In the genomic region with DNA sequence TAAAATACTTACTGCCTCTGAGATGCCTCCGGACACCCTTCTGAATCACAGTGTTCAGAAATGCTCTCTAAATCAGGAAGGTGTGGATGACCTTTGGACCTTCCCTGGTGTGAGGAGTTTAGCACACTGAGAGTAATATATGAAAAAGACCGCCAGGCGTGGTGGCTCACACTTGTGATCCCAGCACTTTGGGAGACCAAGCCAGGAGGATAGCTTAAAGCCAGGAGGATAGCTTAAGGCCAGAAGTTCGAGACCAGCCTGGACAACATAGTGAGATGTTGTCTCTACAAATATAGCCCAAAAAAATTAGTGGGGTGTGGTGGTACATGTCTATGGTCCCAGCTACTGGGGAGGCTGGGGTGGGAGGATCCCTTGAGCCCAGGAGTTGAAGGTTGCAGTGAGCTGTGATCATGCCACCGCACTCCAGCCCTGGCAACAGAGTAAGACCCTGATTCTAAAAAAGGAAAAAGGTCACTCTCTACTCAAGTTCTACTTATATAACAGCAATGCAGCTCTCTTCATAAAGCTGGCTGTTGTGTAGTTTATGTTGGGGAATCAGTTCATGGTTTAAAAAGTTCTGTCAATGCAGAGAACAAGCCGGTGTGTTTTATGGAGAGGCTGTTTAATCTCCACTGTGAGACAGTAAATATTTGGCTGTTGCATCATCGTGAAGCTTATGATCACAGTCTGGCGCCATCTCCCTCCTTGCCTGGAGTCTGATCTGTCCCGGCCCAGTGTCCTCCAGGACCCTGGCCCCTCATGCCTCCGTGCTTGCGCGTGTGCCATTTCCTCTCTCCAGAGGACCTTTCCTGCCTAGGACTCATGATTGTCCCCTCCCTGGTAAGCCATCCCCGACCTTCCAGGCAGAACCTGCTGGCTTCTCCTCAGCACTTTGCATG, we compare ENCODE assay signal across 13 cellular contexts.
DNase-seq lines count a peak whose midpoint lies in the region; ATAC-seq and TF ChIP-seq lines count a peak whose summit lies in the region.
"Had no signal": no experiment of that assay in that cellular context is flagged by ENCODE, and none has a peak within 500 bp of the region (broad histone marks: within the 10 kb centered on the region; RNA-seq: fewer than 3 reads in every experiment).

No MANE protein-coding gene starts in this region.

- no peaks in the 10 kb centered on the region for H3K27me3 Mint-ChIP-seq in activated T-helper 17 cell treated with anti-CD3 and anti-CD28 coated beads, Interleukin-2, amount 50 U/mL, for 72 hours
- no peaks in the 10 kb centered on the region for H3K27me3 Mint-ChIP-seq in effector memory CD8-positive, alpha-beta T cell
- H3K27me3 Mint-ChIP-seq: IgD-negative memory B cell had no signal

- H3K27ac Mint-ChIP-seq in activated T-helper 17 cell treated with anti-CD3 and anti-CD28 coated beads, Interleukin-2, amount 50 U/mL, for 72 hours: no peak overlapping the region
- H3K27ac Mint-ChIP-seq in effector memory CD8-positive, alpha-beta T cell: peak overlapping the region in 1 of 2 donors; percentile 6
- H3K27ac Mint-ChIP-seq: IgD-negative memory B cell had no signal

- H3K4me1 ChIP-seq in muscle layer of colon (ENCODE audit: insufficient read depth, low read length): peaks cover 70% of the 10 kb centered on the region

- no peaks in the 10 kb centered on the region for H3K27me3 ChIP-seq in muscle layer of colon (ENCODE audit: control insufficient read depth in 1 of 2, insufficient read depth in 2 of 2, low read length in 2 of 2)
- H3K27me3 ChIP-seq: adrenal gland had no signal

- peaks cover 10% of the 10 kb centered on the region for H3K36me3 Mint-ChIP-seq in activated T-helper 17 cell treated with anti-CD3 and anti-CD28 coated beads, Interleukin-2, amount 50 U/mL, for 72 hours (ENCODE audit: low read depth)
- H3K36me3 Mint-ChIP-seq in effector memory CD8-positive, alpha-beta T cell (ENCODE audit: insufficient read depth): no peaks in the 10 kb centered on the region
- H3K36me3 Mint-ChIP-seq: IgD-negative memory B cell had no signal

- TF ChIP-seq CTCF in coronary artery (IDR thresholded peaks at IDR 0.05): no peak

- no peak overlapping the region for H3K9ac ChIP-seq in muscle layer of colon (ENCODE audit: low read length)

- ATAC-seq in Right ventricle myocardium inferior: peak; percentile 52
- no peak for ATAC-seq in GM18502 (IDR thresholded peaks at IDR 0.05; ENCODE audit: poor library complexity, unreplicated experiment)
- no peak for ATAC-seq in activated T-helper 17 cell treated with anti-CD3 and anti-CD28 coated beads, Interleukin-2, amount 50 U/mL, for 72 hours (replicated peaks)
- no peak for ATAC-seq in effector memory CD8-positive, alpha-beta T cell (replicated peaks)
- ATAC-seq: HCT116 had no signal

- no peaks in the 10 kb centered on the region for H3K9me3 Mint-ChIP-seq in activated T-helper 17 cell treated with anti-CD3 and anti-CD28 coated beads, Interleukin-2, amount 50 U/mL, for 72 hours
- H3K9me3 Mint-ChIP-seq in effector memory CD8-positive, alpha-beta T cell: no peaks in the 10 kb centered on the region
- H3K9me3 Mint-ChIP-seq: IgD-negative memory B cell had no signal

- intact Hi-C loops in Right ventricle myocardium inferior (cut with DNase I) (no loop called here), cardiac septum (cut with DNase I) (no loop called here)

- no peak overlapping the region for H3K4me3 ChIP-seq in coronary artery
- H3K4me3 ChIP-seq in muscle layer of colon (ENCODE audit: low read depth in 1 of 2, low read length in 2 of 2): no peak overlapping the region
- H3K4me3 ChIP-seq: adrenal gland had no signal

- H3K4me1 Mint-ChIP-seq in activated T-helper 17 cell treated with anti-CD3 and anti-CD28 coated beads, Interleukin-2, amount 50 U/mL, for 72 hours: peaks cover 20% of the 10 kb centered on the region
- peaks cover 4 to 9% of the 10 kb centered on the region in 2 donors for H3K4me1 Mint-ChIP-seq in effector memory CD8-positive, alpha-beta T cell (ENCODE audit: low read depth in 2 of 2)

- H3K9me3 ChIP-seq in muscle layer of colon (ENCODE audit: low read length): no peaks in the 10 kb centered on the region
- H3K9me3 ChIP-seq: adrenal gland had no signal

- DNase-seq in Right ventricle myocardium inferior (ENCODE audit: missing footprints): no peak
- DNase-seq in cardiac septum (ENCODE audit: low spot score): no peak
- peak; percentile 38 for DNase-seq in coronary artery (ENCODE audit: low spot score)
- DNase-seq in DMS153 (lab: John Stamatoyannopoulos, UW): no peak
- DNase-seq in effector memory CD8-positive, alpha-beta T cell: no peak
- DNase-seq: activated CD4-positive, alpha-beta T cell treated with anti-CD3 and anti-CD28 coated beads, Interleukin-2, amount 50 U/mL, for 4 hours; stimulated activated CD4-positive, alpha-beta T cell treated with anti-CD3 and anti-CD28 coated beads, Interleukin-12 subunit alpha, Interleukin-12 subunit beta, amount 100 ng/mL, for 4 hours had no signal

- no peaks in the 10 kb centered on the region for H3K36me3 ChIP-seq in muscle layer of colon (ENCODE audit: insufficient read depth, low read length)
- H3K36me3 ChIP-seq: adrenal gland had no signal

- H3K4me3 Mint-ChIP-seq in activated T-helper 17 cell treated with anti-CD3 and anti-CD28 coated beads, Interleukin-2, amount 50 U/mL, for 72 hours: no peak overlapping the region
- H3K4me3 Mint-ChIP-seq in effector memory CD8-positive, alpha-beta T cell: no peak overlapping the region

- H3K27ac ChIP-seq in coronary artery (no peak overlapping the region), muscle layer of colon (ENCODE audit: low read depth, low read length) (peak overlapping the region; percentile 64)
